In the genomic region with DNA sequence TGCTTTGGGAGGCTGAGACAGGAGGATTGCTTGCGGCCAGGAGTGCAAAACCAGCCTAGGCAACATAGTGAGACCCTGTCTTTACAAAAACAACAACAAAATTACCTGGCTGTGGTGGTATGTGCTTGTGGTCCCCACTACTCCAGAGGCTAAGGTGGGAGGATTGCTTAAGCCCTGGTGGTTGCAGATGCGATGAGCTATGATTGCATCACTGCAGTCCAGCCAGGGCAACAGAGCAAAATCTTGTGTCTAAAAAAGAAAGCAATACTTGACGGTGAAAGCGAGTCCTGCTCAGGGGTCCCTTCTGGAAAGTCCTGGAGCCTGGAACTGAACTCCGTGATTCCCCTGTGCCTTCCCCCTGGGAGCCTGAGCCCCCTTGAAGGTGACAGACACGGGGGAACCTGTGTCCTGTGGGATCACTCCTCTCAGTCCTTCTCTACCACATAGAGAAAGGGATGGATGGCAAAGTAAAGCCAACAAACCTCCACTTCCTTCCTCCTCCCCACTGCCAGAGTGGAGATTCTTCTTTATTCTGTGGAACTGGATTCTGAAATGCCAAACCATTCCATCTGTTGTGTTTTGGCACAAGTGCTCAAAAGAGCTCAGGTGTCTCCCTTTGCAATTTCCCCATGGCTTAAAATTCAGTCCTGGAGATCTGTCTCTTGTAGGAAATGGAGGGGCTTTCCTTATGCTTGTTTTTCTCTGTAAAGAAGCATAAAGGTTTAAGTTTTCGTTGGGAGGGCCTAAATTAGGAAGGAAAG, we compare ENCODE assay signal across 22 cellular contexts. TPM values are rescaled to one million over a fixed set of nuclear protein-coding genes. Genes with fewer than 3 reads are reported as not detected.
DNase-seq lines count a peak whose midpoint lies in the region; ATAC-seq, FAIRE-seq and TF ChIP-seq lines count a peak whose summit lies in the region.
"Had no signal": no experiment of that assay in that cellular context is flagged by ENCODE, and none has a peak within 500 bp of the region (broad histone marks: within the 10 kb centered on the region; RNA-seq: fewer than 3 reads in every experiment).

No MANE protein-coding gene starts in this region.

- POLR2A ChIA-PET in K562 (lab: Yijun Ruan, JAX), result interaction anchor here (0.7 kb wide), 1 partner anchor 45 kb away, joined by 4 read pairs; no protein-coding TSS in a partner anchor

- no peak overlapping the region for H3K4me3 ChIP-seq in K562
- H3K4me3 ChIP-seq in thymus (ENCODE audit: low read length), result no peak overlapping the region
- H3K4me3 ChIP-seq: right atrium auricular region, thoracic aorta had no signal

- H3K79me2 ChIP-seq in K562 (ENCODE audit: control insufficient read depth, insufficient read depth, low read length), result no peaks in the 10 kb centered on the region

- CTCF ChIA-PET in K562 (lab: Yijun Ruan, JAX; ENCODE audit: low intra/inter-chr PET ratio), result no interaction called here

- no peak overlapping the region for H3K9ac ChIP-seq in K562 (ENCODE audit: insufficient read depth in 1 of 2, low read depth in 2 of 2, low read length in 2 of 2)

- no peaks in the 10 kb centered on the region for H3K9me1 ChIP-seq in K562 (ENCODE audit: control insufficient read depth, insufficient read depth, low read length)

- no peaks in the 10 kb centered on the region for H4K20me1 ChIP-seq in K562 (replicated peaks; ENCODE audit: control insufficient read depth, insufficient read depth, low read length)

- no peak for TF ChIP-seq CTCF in K562 (IDR thresholded peaks at IDR 0.05 in 2 of 3, conservative IDR thresholded peaks at IDR 0.05 in 1 of 3; ENCODE audit: insufficient read depth in 2 of 3, low read depth in 1 of 3, low read length in 3 of 3)

- TF ChIP-seq EP300 in Ishikawa (IDR thresholded peaks at IDR 0.05; ENCODE audit: borderline replicate concordance) (no peak), K562 (IDR thresholded peaks at IDR 0.05; ENCODE audit: low read length) (no peak)

- H3K27ac ChIP-seq in K562 (ENCODE audit: extremely low read depth, low read depth, low read length), result no peak overlapping the region
- H3K27ac ChIP-seq in thymus (ENCODE audit: low read depth), result peak overlapping the region; percentile 64
- H3K27ac ChIP-seq: brain microvascular endothelial cell, right atrium auricular region, thoracic aorta had no signal

- no peak for TF ChIP-seq RAD21 in Ishikawa (IDR thresholded peaks at IDR 0.05; ENCODE audit: low read depth)
- no peak for TF ChIP-seq RAD21 in K562 (CRISPR knock-in tag; conservative IDR thresholded peaks at IDR 0.05 in 1 of 2, IDR thresholded peaks at IDR 0.05 in 1 of 2)

- H3K9me3 ChIP-seq in K562 (replicated peaks; ENCODE audit: control insufficient read depth, insufficient read depth, low read depth, low read length) (no peaks in the 10 kb centered on the region), thymus (ENCODE audit: control insufficient read depth) (no peaks in the 10 kb centered on the region)
- H3K9me3 ChIP-seq: right atrium auricular region, thoracic aorta had no signal

- no peak overlapping the region for H2AFZ ChIP-seq in K562 (ENCODE audit: low read depth, low read length)

- H3K27me3 ChIP-seq in K562 (ENCODE audit: control insufficient read depth in 2 of 2, insufficient read depth in 2 of 2, low read length in 2 of 2) (peaks cover 0 to 6% of the 10 kb centered on the region in 2 experiments; a peak in 1 of 5 replicates), thymus (ENCODE audit: control insufficient read depth, insufficient read depth) (no peaks in the 10 kb centered on the region)
- H3K27me3 ChIP-seq: brain microvascular endothelial cell, right atrium auricular region had no signal

- intact Hi-C loops in K562 (cut with micrococcal nuclease), result no loop called here

- ATAC-seq in K562, result no peak
- ATAC-seq: SK-N-SH treated with all-trans-retinoic acid at 6 μM for 48 hours; stimulated activated effector memory CD8-positive, alpha-beta T cell treated with anti-CD3 and anti-CD28 coated beads, Interleukin-12 subunit alpha, Interleukin-12 subunit beta, amount 100 ng/mL, for 72 hours had no signal

- DNase-seq in K562 (ENCODE audit: extremely low read depth in 1 of 4, low spot score in 3 of 4) (no peak), iris pigment epithelial cell (ENCODE audit: low read depth) (peak; percentile 70), NCI-H345 (lab: John Stamatoyannopoulos, UW) (no peak), NCI-H1105 treated with DMSO at 0.1 percent for 48 hours (lab: John Stamatoyannopoulos, UW) (no peak)
- DNase-seq in activated effector memory CD4-positive, alpha-beta T cell treated with anti-CD3 and anti-CD28 coated beads, Interleukin-2, amount 50 U/mL, for 16 hours, result no peak
- DNase-seq: activated CD4-positive, CD25-positive, alpha-beta regulatory T cell treated with anti-CD3 and anti-CD28 coated beads, Interleukin-2, amount 50 U/mL, for 72 hours; activated naive CD8-positive, alpha-beta T cell treated with anti-CD3 and anti-CD28 coated beads for 36 hours; AML-193; brain microvascular endothelial cell; EL; erythroblast; H7; MM.1S; NCI-H187; RPMI8226; T1000 had no signal

- in situ Hi-C loops in K562 (cut with MboI), result no loop called here

- no peak for FAIRE-seq in K562 (lab: Jason Lieb, UNC)

- 0% methylated on average over 7 of the region's 7 CpGs for WGBS in K562 (ENCODE audit: insufficient coverage, low coverage, missing lambda C conversion rate)
- WGBS in thymus, result 73% methylated on average over 7 of the region's 7 CpGs

- no peaks in the 10 kb centered on the region for H3K4me1 ChIP-seq in K562 (replicated peaks in 1 of 2; ENCODE audit: control insufficient read depth in 2 of 2, insufficient read depth in 2 of 2, low read length in 2 of 2)
- no peaks in the 10 kb centered on the region for H3K4me1 ChIP-seq in thymus (ENCODE audit: control insufficient read depth, insufficient read depth, low read length)

- H3K36me3 ChIP-seq in K562 (ENCODE audit: control insufficient read depth, insufficient read depth, low read length), result no peaks in the 10 kb centered on the region
- H3K36me3 ChIP-seq in thymus (ENCODE audit: control insufficient read depth, insufficient read depth), result no peaks in the 10 kb centered on the region
- H3K36me3 ChIP-seq: brain microvascular endothelial cell, right atrium auricular region, thoracic aorta had no signal

- no peak overlapping the region for H3K4me2 ChIP-seq in K562 (ENCODE audit: insufficient read depth, low read length)

- no TSS peak for BruUV-seq in K562 (replicated peaks; lab: Mats Ljungman, UMichigan)

- no peak for TF ChIP-seq POLR2A in K562 (conservative IDR thresholded peaks at IDR 0.05)

TF ChIP-seq in Ishikawa, 13 proteins besides CTCF, POLR2A, EP300 and RAD21:
- TF ChIP-seq, protein P1, sequence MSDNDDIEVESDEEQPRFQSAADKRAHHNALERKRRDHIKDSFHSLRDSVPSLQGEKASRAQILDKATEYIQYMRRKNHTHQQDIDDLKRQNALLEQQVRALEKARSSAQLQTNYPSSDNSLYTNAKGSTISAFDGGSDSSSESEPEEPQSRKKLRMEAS (IDR thresholded peaks at IDR 0.05), result no peak
- TF ChIP-seq CEBPB (IDR thresholded peaks at IDR 0.05), result peak; percentile 44; the same call in 1 of the 2 replicates

TF ChIP-seq in K562, 482 proteins besides CTCF, POLR2A, EP300 and RAD21 (continues in another document):
- TF ChIP-seq CEBPB (tag; IDR thresholded peaks at IDR 0.05) (peak; percentile 31; the same call in 1 of the 2 replicates), YY1 (IDR thresholded peaks at IDR 0.05; ENCODE audit: borderline replicate concordance in 1 of 3, control insufficient read depth in 1 of 3, extremely low read depth in 1 of 3, insufficient read depth in 3 of 3, insufficient read length in 1 of 3, insufficient replicate concordance in 2 of 3, low read depth in 1 of 3, low read length in 2 of 3) (no peak)

RNA-seq across cellular contexts. Expression of a gene that starts 50.6 kb away (rescaled TPM):
- total RNA-seq in K562 (2011; cell fraction: chromatin; rRNA removed; ENCODE audit: low replicate concordance), result not detected in 2 replicates
- total RNA-seq in K562 (2011; cell fraction: nucleolus; rRNA removed), result 0.39 TPM in 1 of 2 replicates, not detected in the other
- total RNA-seq in K562 (2011; cell fraction: nucleoplasm; rRNA removed), result not detected in 2 replicates
- total RNA-seq in K562 (2014; rRNA removed) (not detected in 2 replicates), K562 (2014; rRNA removed; fragmentation: Illumina TruSeq; extraction: Trizol) (not detected in 2 replicates), K562 (2015; rRNA removed; fragmentation: Illumina TruSeq; extraction: Trizol) (not detected in 2 replicates), K562 (2021) (0.04 and 0.20 TPM in 2 replicates)
- polyA plus RNA-seq in K562 (2011; rRNA removed) (not detected in 2 replicates), K562 (2014; fragmentation: Illumina TruSeq; extraction: Trizol) (not detected in 2 replicates), K562 (2014; fragmentation: Nextera tagmentation; extraction: Ambion mirVana) (not detected), K562 (2014; rRNA removed) (not detected in 2 replicates), thymus (30.5 TPM)
- not detected in 2 replicates for polyA plus RNA-seq in K562 (2011; cell fraction: cytosol; rRNA removed)
- not detected in 2 replicates for polyA plus RNA-seq in K562 (2011; cell fraction: nucleus; rRNA removed)
- 0.01 and 0.03 TPM in 2 replicates for polyA plus RNA-seq in K562 (2012)
- not detected in 2 replicates for polyA minus RNA-seq in K562 (2011; rRNA and poly(A)+ RNA removed)
- polyA minus RNA-seq in K562 (2011; cell fraction: cytosol; rRNA and poly(A)+ RNA removed), result not detected in 2 replicates
- polyA minus RNA-seq in K562 (2011; cell fraction: nucleus; rRNA and poly(A)+ RNA removed), result not detected in 2 replicates

Comparison
In these comparisons a context has a peak if more than half of its experiments do, and no peak if none do; other contexts are left out.
1. RNA of a gene that starts 50.6 kb away (polyA plus RNA-seq): 30.5 TPM in thymus (single experiment); 0.01 to 0.03 TPM in K562; every median in the first group is over 10 times any median in the second.